Comparison of ENCODE assay signal across 26 cellular contexts in the genomic region with DNA sequence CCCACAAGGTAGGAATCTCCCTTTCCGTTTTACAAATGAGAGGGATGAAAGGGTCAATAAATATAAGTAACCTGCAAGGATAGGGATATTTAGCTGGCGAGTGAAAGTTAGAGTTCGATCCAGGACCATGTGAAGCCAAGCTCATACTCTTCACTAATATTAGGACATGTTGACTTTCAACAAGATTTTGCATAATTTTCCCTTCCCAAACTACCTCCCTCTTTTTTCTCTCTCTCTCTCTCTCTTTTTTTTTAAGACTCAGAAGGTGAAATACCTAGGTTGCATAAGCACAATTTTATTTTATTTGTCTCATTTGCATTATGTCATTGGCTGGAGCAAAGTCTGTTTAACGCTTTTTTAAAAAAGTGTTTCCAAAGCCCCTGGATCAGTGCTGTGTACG. TPM values are rescaled to one million over a fixed set of nuclear protein-coding genes. Genes with fewer than 3 reads are reported as not detected.
DNase-seq lines count a peak whose midpoint lies in the region; ATAC-seq, FAIRE-seq and TF ChIP-seq lines count a peak whose summit lies in the region.
"Had no signal": no experiment of that assay in that cellular context is flagged by ENCODE, and none has a peak within 500 bp of the region (broad histone marks: within the 10 kb centered on the region; RNA-seq: fewer than 3 reads in every experiment).

No MANE protein-coding gene starts in this region.

- H3K36me3 ChIP-seq in astrocyte (ENCODE audit: insufficient read depth, low read length) (no peaks in the 10 kb centered on the region), esophagus muscularis mucosa (no peaks in the 10 kb centered on the region), sigmoid colon (no peaks in the 10 kb centered on the region)
- H3K36me3 ChIP-seq: BE2C had no signal

- H2AFZ ChIP-seq in astrocyte (ENCODE audit: low read depth, low read length) = peak overlapping the region; percentile 16

- H3K36me3 Mint-ChIP-seq in astrocyte (ENCODE audit: low read depth, unreplicated experiment) (no peaks in the 10 kb centered on the region), nephron progenitor cell (ENCODE audit: low read depth) (no peaks in the 10 kb centered on the region)
- H3K36me3 Mint-ChIP-seq: CD8-positive, alpha-beta memory T cell; naive thymus-derived CD8-positive, alpha-beta T cell; stimulated activated naive B cell treated with anti-CD40 and anti-IgM and Interleukin-4, amounts not matched to agents 10 μg/mL and 1 μg/mL and 100 μg/mL, for 72 hours had no signal

- intact Hi-C loops in esophagus muscularis mucosa (cut with DNase I) = no loop called here
- intact Hi-C loops in sigmoid colon (cut with DNase I) = loop anchor here (10.0 kb wide), 1 partner anchor 118 kb away; no protein-coding TSS in a partner anchor

- no peaks in the 10 kb centered on the region for H4K20me1 ChIP-seq in astrocyte (ENCODE audit: insufficient read depth, low read length)

- no peak overlapping the region for H3K27ac Mint-ChIP-seq in astrocyte (ENCODE audit: unreplicated experiment)
- H3K27ac Mint-ChIP-seq in nephron progenitor cell = no peak overlapping the region
- H3K27ac Mint-ChIP-seq: CD8-positive, alpha-beta memory T cell; naive thymus-derived CD8-positive, alpha-beta T cell; T-helper 17 cell had no signal

- H3K4me1 ChIP-seq in A549 = peaks cover 11% of the 10 kb centered on the region; the same call in 2 of the 3 replicates
- H3K4me1 ChIP-seq in astrocyte (ENCODE audit: insufficient read depth, low read length) = no peaks in the 10 kb centered on the region
- H3K4me1 ChIP-seq in esophagus muscularis mucosa = peaks cover 8 to 41% (median 28%) of the 10 kb centered on the region in 4 donors
- H3K4me1 ChIP-seq in sigmoid colon = peaks cover 0 to 27% (median 21%) of the 10 kb centered on the region in 4 donors
- H3K4me1 ChIP-seq: BE2C, testis had no signal

- no peaks in the 10 kb centered on the region for H3K79me2 ChIP-seq in astrocyte (ENCODE audit: insufficient read depth, low read length)

- peaks cover 2% of the 10 kb centered on the region for H3K27me3 Mint-ChIP-seq in astrocyte (ENCODE audit: low read depth, unreplicated experiment)
- peaks cover 3% of the 10 kb centered on the region for H3K27me3 Mint-ChIP-seq in nephron progenitor cell (ENCODE audit: low read depth, poor library complexity)
- H3K27me3 Mint-ChIP-seq: stimulated activated naive B cell treated with anti-CD40 and anti-IgM and Interleukin-4, amounts not matched to agents 10 μg/mL and 1 μg/mL and 100 μg/mL, for 72 hours had no signal

- no peak overlapping the region for H3K9ac ChIP-seq in astrocyte (ENCODE audit: low read length)

- no peak for TF ChIP-seq POLR2A in A549 (IDR thresholded peaks at IDR 0.05; ENCODE audit: low read length)
- no peak for TF ChIP-seq POLR2A in esophagus muscularis mucosa (IDR thresholded peaks at IDR 0.05; ENCODE audit: low read depth)
- TF ChIP-seq POLR2A in sigmoid colon (IDR thresholded peaks at IDR 0.05) = no peak

- H3K9me3 ChIP-seq in A549 = no peaks in the 10 kb centered on the region
- peaks cover 4% of the 10 kb centered on the region for H3K9me3 ChIP-seq in astrocyte (ENCODE audit: insufficient read depth, low read depth, low read length)
- no peaks in the 10 kb centered on the region for H3K9me3 ChIP-seq in esophagus muscularis mucosa
- H3K9me3 ChIP-seq in sigmoid colon = no peaks in the 10 kb centered on the region
- H3K9me3 ChIP-seq: BE2C, testis had no signal

- FAIRE-seq in A549 (lab: Jason Lieb, UNC) = no peak
- no peak for FAIRE-seq in astrocyte (lab: Jason Lieb, UNC)
- FAIRE-seq: GM18507, TTC549 had no signal

- POLR2A ChIA-PET in A549 (lab: Yijun Ruan, JAX) = no interaction called here

- H3K4me1 Mint-ChIP-seq in astrocyte (ENCODE audit: low read depth, unreplicated experiment) = peaks cover 5% of the 10 kb centered on the region
- no peaks in the 10 kb centered on the region for H3K4me1 Mint-ChIP-seq in nephron progenitor cell
- H3K4me1 Mint-ChIP-seq: CD8-positive, alpha-beta memory T cell; naive thymus-derived CD8-positive, alpha-beta T cell; stimulated activated naive B cell treated with anti-CD40 and anti-IgM and Interleukin-4, amounts not matched to agents 10 μg/mL and 1 μg/mL and 100 μg/mL, for 72 hours; T-helper 17 cell had no signal

- DNase-seq in A549 (ENCODE audit: low read depth in 1 of 2, low spot score in 1 of 2) (no peak), astrocyte (ENCODE audit: low read depth) (no peak), esophagus muscularis mucosa (ENCODE audit: extremely low spot score) (no peak), sigmoid colon (no peak), NCI-H2196 (lab: John Stamatoyannopoulos, UW; ENCODE audit: unreplicated experiment) (no peak), NCI-H510A (lab: John Stamatoyannopoulos, UW) (no peak), nephron progenitor cell (no peak)
- DNase-seq: activated CD4-positive, alpha-beta T cell treated with anti-CD3 and anti-CD28 coated beads, Interleukin-2, amount 50 U/mL, for 4 hours; activated CD4-positive, CD25-positive, alpha-beta regulatory T cell; activated T-cell treated with anti-CD3 and anti-CD28 coated beads, Interleukin-2, amount 50 U/mL, for 48 hours; CD8-positive, alpha-beta memory T cell; H9; midbrain; naive thymus-derived CD8-positive, alpha-beta T cell; NCI-H1417 treated with DMSO at 0.1 percent for 48 hours; stimulated activated naive B cell treated with anti-CD40 and anti-IgM and Interleukin-4, amounts not matched to agents 10 μg/mL and 1 μg/mL and 100 μg/mL, for 72 hours; T-helper 17 cell; testis had no signal

- CTCF ChIA-PET in A549 (lab: Yijun Ruan, JAX) = no interaction called here

- H3K27me3 ChIP-seq in astrocyte (ENCODE audit: insufficient read depth, low read length) (no peaks in the 10 kb centered on the region), esophagus muscularis mucosa (no peaks in the 10 kb centered on the region), sigmoid colon (no peaks in the 10 kb centered on the region)
- H3K27me3 ChIP-seq: BE2C, testis had no signal

- TF ChIP-seq CTCF in A549 (IDR thresholded peaks at IDR 0.05) = no peak
- TF ChIP-seq CTCF in astrocyte (IDR thresholded peaks at IDR 0.05; ENCODE audit: insufficient read depth, low read depth, low read length) = no peak
- no peak for TF ChIP-seq CTCF in esophagus muscularis mucosa (IDR thresholded peaks at IDR 0.05)
- no peak for TF ChIP-seq CTCF in sigmoid colon (IDR thresholded peaks at IDR 0.05)
- TF ChIP-seq CTCF in nephron progenitor cell (IDR thresholded peaks at IDR 0.05) = no peak

- H3K27ac ChIP-seq in A549 (peak overlapping the region; percentile 10 to 45; a peak in 2 of 6 replicates), astrocyte (ENCODE audit: low read depth, low read length) (no peak overlapping the region), esophagus muscularis mucosa (replicated peaks in 1 of 4) (peak overlapping the region; percentile 85 to 94 (median 88)), sigmoid colon (peak overlapping the region; percentile 67 to 90 (median 78))
- H3K27ac ChIP-seq: HL-60, testis had no signal

- no peak overlapping the region for H3K4me3 Mint-ChIP-seq in astrocyte (ENCODE audit: unreplicated experiment)
- no peak overlapping the region for H3K4me3 Mint-ChIP-seq in nephron progenitor cell
- H3K4me3 Mint-ChIP-seq: CD8-positive, alpha-beta memory T cell; H9; naive thymus-derived CD8-positive, alpha-beta T cell; stimulated activated naive B cell treated with anti-CD40 and anti-IgM and Interleukin-4, amounts not matched to agents 10 μg/mL and 1 μg/mL and 100 μg/mL, for 72 hours; T-helper 17 cell had no signal

- H3K4me2 ChIP-seq in A549 (peak overlapping the region; percentile 67), astrocyte (ENCODE audit: low read length) (peak overlapping the region; percentile 57)

- TF ChIP-seq EP300 in A549 (IDR thresholded peaks at IDR 0.05) = no peak
- TF ChIP-seq EP300 in esophagus muscularis mucosa (IDR thresholded peaks at IDR 0.05) = no peak
- TF ChIP-seq EP300 in sigmoid colon (IDR thresholded peaks at IDR 0.05) = no peak

- no peak overlapping the region for H3K4me3 ChIP-seq in A549
- no peak overlapping the region for H3K4me3 ChIP-seq in astrocyte (ENCODE audit: insufficient read depth, low read depth, low read length)
- H3K4me3 ChIP-seq in esophagus muscularis mucosa = no peak overlapping the region
- no peak overlapping the region for H3K4me3 ChIP-seq in sigmoid colon
- H3K4me3 ChIP-seq: testis had no signal

- no peak for TF ChIP-seq RAD21 in A549 (conservative IDR thresholded peaks at IDR 0.05 in 1 of 2, IDR thresholded peaks at IDR 0.05 in 1 of 2)

- H3K9me3 Mint-ChIP-seq in astrocyte (ENCODE audit: unreplicated experiment) = no peaks in the 10 kb centered on the region
- H3K9me3 Mint-ChIP-seq in nephron progenitor cell = no peaks in the 10 kb centered on the region
- H3K9me3 Mint-ChIP-seq: CD8-positive, alpha-beta memory T cell; H9; naive thymus-derived CD8-positive, alpha-beta T cell; stimulated activated naive B cell treated with anti-CD40 and anti-IgM and Interleukin-4, amounts not matched to agents 10 μg/mL and 1 μg/mL and 100 μg/mL, for 72 hours had no signal

- ATAC-seq in A549 (no peak), GM18511 (IDR thresholded peaks at IDR 0.05; ENCODE audit: unreplicated experiment) (no peak)
- ATAC-seq: naive thymus-derived CD8-positive, alpha-beta T cell; stimulated activated naive B cell treated with anti-CD40 and anti-IgM and Interleukin-4, amounts not matched to agents 10 μg/mL and 1 μg/mL and 100 μg/mL, for 72 hours; T-helper 17 cell had no signal

- 67% methylated on average over 5 of the region's 5 CpGs for WGBS in A549 (ENCODE audit: missing lambda C conversion rate)
- 59% methylated on average over 5 of the region's 5 CpGs for WGBS in esophagus muscularis mucosa
- 62 to 88% methylated on average over 5 of the region's 5 CpGs for WGBS in sigmoid colon, 2 donors

RNA-seq across cellular contexts. Expression of a gene that starts 8.1 kb away (rescaled TPM):
- polyA plus RNA-seq in A549 (2011; rRNA removed) (not detected in 2 replicates), A549 (2017; fragmentation: RNase III; extraction: RNeasy Plus Mini Kit Qiagen cat#74134 plus additional on column Dnase treatment) (not detected in 3 replicates), sigmoid colon (not detected)
- polyA plus RNA-seq in A549 (2012; cell fraction: cytosol; rRNA removed) = not detected in 2 replicates
- polyA plus RNA-seq in A549 (2012; cell fraction: nucleus; rRNA removed) = not detected in 2 replicates
- not detected in 2 replicates for polyA minus RNA-seq in A549 (2011; rRNA and poly(A)+ RNA removed)
- total RNA-seq in astrocyte (not detected in 2 replicates), esophagus muscularis mucosa (not detected), sigmoid colon (not detected)
- total RNA-seq: CD8-positive, alpha-beta memory T cell; H9; liver; naive thymus-derived CD8-positive, alpha-beta T cell; pulmonary artery endothelial cell; skeletal muscle tissue; T-helper 17 cell; testis had no signal
- polyA plus RNA-seq: CD8-positive, alpha-beta memory T cell; naive thymus-derived CD8-positive, alpha-beta T cell had no signal

RNA-seq across cellular contexts. Expression of a gene that starts 29.6 kb away (rescaled TPM):
- polyA plus RNA-seq in A549 (2011; rRNA removed) (0.01 and 0.06 TPM in 2 replicates), A549 (2017; fragmentation: RNase III; extraction: RNeasy Plus Mini Kit Qiagen cat#74134 plus additional on column Dnase treatment) (under 0.01 TPM in 1 of 3 replicates, not detected in the others), sigmoid colon (under 1 TPM; under 0.01 to 0.86 (median 0.23) TPM)
- not detected in 2 replicates for polyA plus RNA-seq in A549 (2012; cell fraction: cytosol; rRNA removed)
- 0.01 TPM in 1 of 2 replicates, not detected in the other for polyA plus RNA-seq in A549 (2012; cell fraction: nucleus; rRNA removed)
- polyA minus RNA-seq in A549 (2011; rRNA and poly(A)+ RNA removed) = 0.05 and 0.08 TPM in 2 replicates
- total RNA-seq in astrocyte (0.19 and 0.30 TPM in 2 replicates), esophagus muscularis mucosa (10 to 100 TPM; 29.8 to 56.3 (median 38.9) TPM), sigmoid colon (10 to 100 TPM in 3 of 4 donors, 1 to 10 TPM in 1; 6.1 to 22.4 (median 16.3) TPM)
- total RNA-seq: naive thymus-derived CD8-positive, alpha-beta T cell; pulmonary artery endothelial cell had no signal
- polyA plus RNA-seq: naive thymus-derived CD8-positive, alpha-beta T cell had no signal
